Comparison of ENCODE assay signal across 8 cellular contexts in genomic region chr2:131527131-131528001, GRCh38. TPM values are rescaled to one million over a fixed set of nuclear protein-coding genes. Genes with fewer than 3 reads are reported as not detected.
DNase-seq lines count a peak whose midpoint lies in the region; ATAC-seq and TF ChIP-seq lines count a peak whose summit lies in the region.
"Not testable (repeated sequence)": the region's sequence is repeated elsewhere in the genome, so short reads cannot be mapped to it uniquely, and the experiment has no call there.

Gene CCDC74A (plus strand): TSS chr2:131527888. CDS start chr2:131527971, 83 bp downstream.

- H3K4me3 ChIP-seq in left lung, result peak within 1 kb of the TSS; percentile 25 to 31

- not testable (repeated sequence) for TF ChIP-seq CTCF in chondrocyte (IDR thresholded peaks at IDR 0.05); left lung (IDR thresholded peaks at IDR 0.05)

- not testable (repeated sequence) for H3K36me3 ChIP-seq in left lung

- not testable (repeated sequence) for H3K36me3 Mint-ChIP-seq in chondrocyte (ENCODE audit: low read depth)

- H3K27me3 Mint-ChIP-seq in chondrocyte (ENCODE audit: low read depth), result not testable (repeated sequence)

- H3K4me1 Mint-ChIP-seq in chondrocyte (ENCODE audit: low read depth), result not testable (repeated sequence)

- intact Hi-C loops in left lung (cut with DNase I), result not testable (repeated sequence)

- peaks cover 0 to 39% of the 10 kb centered on the region in 2 donors for H3K27me3 ChIP-seq in left lung

- peak; percentile 86 for ATAC-seq in GM19468 (IDR thresholded peaks at IDR 0.05; ENCODE audit: extremely low read depth, unreplicated experiment)
- peak; percentile 77 for ATAC-seq in HG03469 (IDR thresholded peaks at IDR 0.05; ENCODE audit: unreplicated experiment)
- ATAC-seq in left lung, result peak; percentile 95

- H3K4me1 ChIP-seq in left lung, result not testable (repeated sequence)

- H3K9me3 Mint-ChIP-seq in chondrocyte (ENCODE audit: low read depth), result not testable (repeated sequence)

- not testable (repeated sequence) for H3K9me3 ChIP-seq in left lung

- peak within 1 kb of the TSS; percentile 45 for H3K27ac Mint-ChIP-seq in chondrocyte (ENCODE audit: unreplicated experiment)

- peak within 1 kb of the TSS; percentile 78 for H3K4me3 Mint-ChIP-seq in chondrocyte (ENCODE audit: unreplicated experiment)

- DNase-seq in C1 segment of cervical spinal cord (lab: John Stamatoyannopoulos, UW), result peak in 8 of 14 donors; percentile 10 to 44 (median 26)
- peak; percentile 49 to 89 for DNase-seq in NCI-H526 (lab: John Stamatoyannopoulos, UW)
- DNase-seq in activated CD4-positive, alpha-beta T cell treated with anti-CD3 and anti-CD28 coated beads, Interleukin-2, amount 50 U/mL, for 1 hour, result peak; percentile 79
- DNase-seq in chondrocyte (ENCODE audit: low spot score), result peak; percentile 69
- DNase-seq in left lung, result peak; percentile 76 to 92
- DNase-seq in stimulated activated CD4-positive, alpha-beta T cell treated with anti-CD3 and anti-CD28 coated beads, Interleukin-2, amount 100 ng/mL, for 4 hours (ENCODE audit: low read depth), result peak; percentile 70

- H3K27ac ChIP-seq in left lung, result not testable (repeated sequence)

RNA-seq across cellular contexts. Expression of gene CCDC74A, which starts in this region (rescaled TPM):
- 2.4 to 3.0 TPM (median 2.4 TPM) in 3 replicates for total RNA-seq in chondrocyte
- 1 to 10 TPM; 2.7 to 4.4 TPM for total RNA-seq in left lung

Comparison
In these comparisons a context has a peak if more than half of its experiments do, and no peak if none do; other contexts are left out.
1. DNase-seq: peak in every context shown above with its lines; median percentile 84 in left lung; 79 in activated CD4-positive, alpha-beta T cell treated with anti-CD3 and anti-CD28 coated beads, Interleukin-2, amount 50 U/mL, for 1 hour; 70 in stimulated activated CD4-positive, alpha-beta T cell treated with anti-CD3 and anti-CD28 coated beads, Interleukin-2, amount 100 ng/mL, for 4 hours; 69 in NCI-H526; 69 in chondrocyte; 26 in C1 segment of cervical spinal cord.